1 cellular context compared by ENCODE assay signal in genomic region chr11:114091791-114092397, GRCh38.
TF ChIP-seq lines count a peak whose summit lies in the region.

No MANE protein-coding gene starts in this region.

TF ChIP-seq in WTC11, 78 proteins besides CTCF, POLR2A, EP300 and RAD21 (continued from another document):
- TF ChIP-seq ZNF425 (CRISPR knock-in tag; conservative IDR thresholded peaks at IDR 0.05) (no peak), ELF4 (CRISPR knock-in tag; IDR thresholded peaks at IDR 0.05; ENCODE audit: low read depth) (no peak), ZNF396 (CRISPR knock-in tag; IDR thresholded peaks at IDR 0.05; ENCODE audit: borderline replicate concordance) (no peak), ESRRA (CRISPR knock-in tag; IDR thresholded peaks at IDR 0.05; ENCODE audit: borderline replicate concordance) (no peak), E2F4 (CRISPR knock-in tag; IDR thresholded peaks at IDR 0.05; ENCODE audit: borderline replicate concordance, low read depth) (no peak), SOX15 (CRISPR knock-in tag; IDR thresholded peaks at IDR 0.05) (no peak), TEAD4 (CRISPR knock-in tag; IDR thresholded peaks at IDR 0.05) (no peak)
